Comparison of ENCODE assay signal across 10 cellular contexts in genomic region chr14:50835280-50835679, GRCh38. TPM values are rescaled to one million over a fixed set of nuclear protein-coding genes. Genes with fewer than 3 reads are reported as not detected.
DNase-seq lines count a peak whose midpoint lies in the region; ATAC-seq, FAIRE-seq and TF ChIP-seq lines count a peak whose summit lies in the region.
"Had no signal": no experiment of that assay in that cellular context is flagged by ENCODE, and none has a peak within 500 bp of the region (broad histone marks: within the 10 kb centered on the region; RNA-seq: fewer than 3 reads in every experiment).

No MANE protein-coding gene starts in this region.

- H3K27me3 Mint-ChIP-seq in nephron progenitor cell (ENCODE audit: low read depth, poor library complexity), result peaks cover 48% of the 10 kb centered on the region

- no peaks in the 10 kb centered on the region for H3K9me3 Mint-ChIP-seq in nephron progenitor cell

- no peak overlapping the region for H3K4me2 ChIP-seq in keratinocyte (ENCODE audit: control insufficient read depth, extremely low read depth, insufficient read depth, low read depth, low read length)

- peak; percentile 48 for DNase-seq in NCI-H2107 treated with DMSO at 0.1 percent for 48 hours (lab: John Stamatoyannopoulos, UW; ENCODE audit: unreplicated experiment)
- no peak for DNase-seq in NCI-H2107 (lab: John Stamatoyannopoulos, UW)
- DNase-seq in NCI-H69 (lab: John Stamatoyannopoulos, UW), result peak; percentile 61
- no peak for DNase-seq in keratinocyte (ENCODE audit: low read depth, low spot score)
- no peak for DNase-seq in stimulated activated CD4-positive, alpha-beta T cell treated with anti-CD3 and anti-CD28 coated beads, Interleukin-15, amount 100 ng/mL, for 24 hours
- DNase-seq in nephron progenitor cell, result no peak
- no peak for DNase-seq in dedifferentiated amniotic fluid mesenchymal stem cell (ENCODE audit: extremely low spot score)
- DNase-seq: islet precursor cell, NCI-H1417 treated with DMSO at 0.1 percent for 48 hours had no signal

- H3K4me1 ChIP-seq in keratinocyte (ENCODE audit: control insufficient read depth, extremely low read depth, insufficient read depth, low read length), result peaks cover 4% of the 10 kb centered on the region

- H3K27ac ChIP-seq in keratinocyte (ENCODE audit: control insufficient read depth, insufficient read depth, low read length), result no peak overlapping the region

- peak; percentile 31 for ATAC-seq in GM19043 (IDR thresholded peaks at IDR 0.05; ENCODE audit: low read depth, unreplicated experiment)

- no peak overlapping the region for H3K4me3 Mint-ChIP-seq in nephron progenitor cell

- no peak overlapping the region for H3K27ac Mint-ChIP-seq in nephron progenitor cell

- no peaks in the 10 kb centered on the region for H3K79me2 ChIP-seq in keratinocyte (ENCODE audit: control insufficient read depth, insufficient read depth, low read length)

- no peak overlapping the region for H3K4me3 ChIP-seq in keratinocyte (ENCODE audit: control insufficient read depth in 2 of 3, extremely low read depth in 1 of 3, insufficient read depth in 2 of 3, low read depth in 1 of 3, low read length in 3 of 3)

- FAIRE-seq in keratinocyte (lab: Jason Lieb, UNC), result peak; percentile 76

- H2AFZ ChIP-seq in keratinocyte (ENCODE audit: control insufficient read depth, low read length), result peak overlapping the region; percentile 29

- no peak overlapping the region for H3K9ac ChIP-seq in keratinocyte (ENCODE audit: control insufficient read depth, extremely low read depth, insufficient read depth, low read length)

- H3K4me1 Mint-ChIP-seq in nephron progenitor cell, result peaks cover 17% of the 10 kb centered on the region

- no peaks in the 10 kb centered on the region for H3K9me1 ChIP-seq in keratinocyte (ENCODE audit: control insufficient read depth, extremely low read depth, insufficient read depth, low read length)

- no peaks in the 10 kb centered on the region for H3K9me3 ChIP-seq in keratinocyte (ENCODE audit: control insufficient read depth, low read depth, low read length)

- H3K36me3 Mint-ChIP-seq in nephron progenitor cell (ENCODE audit: low read depth), result no peaks in the 10 kb centered on the region

- H4K20me1 ChIP-seq in keratinocyte (ENCODE audit: control insufficient read depth, extremely low read depth, insufficient read depth, low read length), result no peaks in the 10 kb centered on the region

- dilution Hi-C loops in keratinocyte (cut with MboI; ENCODE audit: extremely low pct_ligation_motif_present, low sequenced_read_pairs), result no loop called here

- TF ChIP-seq CTCF in keratinocyte (optimal IDR thresholded peaks at IDR 0.05 in 1 of 3, IDR thresholded peaks at IDR 0.05 in 1 of 3, conservative IDR thresholded peaks at IDR 0.05 in 1 of 3; ENCODE audit: extremely low read depth in 1 of 3, insufficient read depth in 2 of 3, low read length in 3 of 3) (no peak), nephron progenitor cell (IDR thresholded peaks at IDR 0.05) (no peak)

- H3K36me3 ChIP-seq in keratinocyte (ENCODE audit: control insufficient read depth in 2 of 2, extremely low read depth in 1 of 2, insufficient read depth in 2 of 2, low read length in 2 of 2), result no peaks in the 10 kb centered on the region

- H3K27me3 ChIP-seq in keratinocyte (ENCODE audit: control insufficient read depth, extremely low read depth, insufficient read depth, low read length), result no peaks in the 10 kb centered on the region

RNA-seq across cellular contexts. Expression of gene NIN, which starts 4.3 kb away (rescaled TPM):
- polyA plus RNA-seq in keratinocyte, result 7.9 to 15.2 TPM (median 13.8 TPM) in 3 replicates
- polyA plus RNA-seq in keratinocyte (2011; ENCODE audit: low read depth), result 38.8 TPM
- 7.8 and 9.4 TPM in 2 replicates for polyA plus RNA-seq in keratinocyte (2011; cell fraction: cytosol; rRNA removed)
- polyA plus RNA-seq in keratinocyte (2011; cell fraction: nucleus; rRNA removed), result 13.2 and 19.2 TPM in 2 replicates
- polyA plus RNA-seq in keratinocyte (2012; ENCODE audit: low replicate concordance), result 9.3 and 17.1 TPM in 2 replicates
- polyA minus RNA-seq in keratinocyte, result 19.9 to 34.5 TPM (median 23.6 TPM) in 3 replicates
- 11.3 TPM for polyA minus RNA-seq in keratinocyte (2011; cell fraction: cytosol; rRNA and poly(A)+ RNA removed)
- 14.9 and 33.0 TPM in 2 replicates for polyA minus RNA-seq in keratinocyte (2011; cell fraction: nucleus; rRNA and poly(A)+ RNA removed)

RNA-seq across cellular contexts. Expression of gene ABHD12B, which starts 36.6 kb away (rescaled TPM):
- 0.03 TPM in 1 of 3 replicates, not detected in the others for polyA plus RNA-seq in keratinocyte
- polyA plus RNA-seq in keratinocyte (2011; ENCODE audit: low read depth), result 1.9 TPM
- polyA plus RNA-seq in keratinocyte (2011; cell fraction: cytosol; rRNA removed), result 0.22 TPM in 1 of 2 replicates, not detected in the other
- 0.08 and 0.35 TPM in 2 replicates for polyA plus RNA-seq in keratinocyte (2011; cell fraction: nucleus; rRNA removed)
- polyA plus RNA-seq in keratinocyte (2012; ENCODE audit: low replicate concordance), result 0.68 and 4.2 TPM in 2 replicates
- polyA minus RNA-seq in keratinocyte, result not detected in 3 replicates
- not detected for polyA minus RNA-seq in keratinocyte (2011; cell fraction: cytosol; rRNA and poly(A)+ RNA removed)
- not detected in 2 replicates for polyA minus RNA-seq in keratinocyte (2011; cell fraction: nucleus; rRNA and poly(A)+ RNA removed)

Comparison
In these comparisons a context has a peak if more than half of its experiments do, and no peak if none do; other contexts are left out.
1. DNase-seq: peak in NCI-H2107 treated with DMSO at 0.1 percent for 48 hours (single experiment) and NCI-H69 (single experiment); none in NCI-H2107 (single experiment), keratinocyte (single experiment), stimulated activated CD4-positive, alpha-beta T cell treated with anti-CD3 and anti-CD28 coated beads, Interleukin-15, amount 100 ng/mL, for 24 hours (single experiment), nephron progenitor cell (single experiment) and dedifferentiated amniotic fluid mesenchymal stem cell (single experiment).